1 cellular context compared by ENCODE assay signal in the genomic region with DNA sequence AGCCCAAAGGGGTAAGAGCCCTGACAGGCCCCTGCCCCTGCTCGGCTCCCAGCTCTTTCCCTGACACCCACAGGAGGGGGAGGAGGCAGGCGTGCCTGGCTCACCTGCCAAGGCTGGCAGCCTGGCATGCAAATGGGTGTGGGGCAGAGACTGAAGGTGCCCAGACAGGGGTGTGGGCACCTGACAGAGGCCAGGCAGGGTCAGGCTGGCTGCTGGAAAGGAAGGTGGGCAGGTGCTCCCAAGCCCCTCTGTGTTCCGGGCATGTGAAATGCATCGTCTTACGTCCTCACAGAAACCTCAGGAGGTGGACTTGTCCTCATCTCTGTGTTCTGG.
TF ChIP-seq lines count a peak whose summit lies in the region.

No MANE protein-coding gene starts in this region.

TF ChIP-seq in GM23338, 12 proteins besides CTCF, POLR2A, EP300 and RAD21 (continued from another document):
- no peak for TF ChIP-seq REST (IDR thresholded peaks at IDR 0.05; ENCODE audit: unreplicated experiment)
- no peak for TF ChIP-seq ZNF114 (CRISPR knock-in tag; IDR thresholded peaks at IDR 0.05)
- TF ChIP-seq EZH2 (IDR thresholded peaks at IDR 0.05; ENCODE audit: low read depth, unreplicated experiment), result no peak
- no peak for TF ChIP-seq EZH2phosphoT487 (IDR thresholded peaks at IDR 0.05; ENCODE audit: unreplicated experiment)
- no peak for TF ChIP-seq ZNF462 (CRISPR knock-in tag; IDR thresholded peaks at IDR 0.05)
- no peak for TF ChIP-seq CREB1 (CRISPR knock-in tag; IDR thresholded peaks at IDR 0.05; ENCODE audit: low read depth)
- TF ChIP-seq NANOG (IDR thresholded peaks at IDR 0.05; ENCODE audit: borderline replicate concordance), result no peak
- no peak for TF ChIP-seq ETS1 (IDR thresholded peaks at IDR 0.05)
- TF ChIP-seq STAT1 (IDR thresholded peaks at IDR 0.05; ENCODE audit: unreplicated experiment), result no peak
